Comparison of ENCODE assay signal across 29 cellular contexts in genomic region chr13:49754146-49754545, GRCh38.
"Had no signal": no experiment of that assay in that cellular context is flagged by ENCODE, and none has a peak within 500 bp of the region (broad histone marks: within the 10 kb centered on the region; RNA-seq: fewer than 3 reads in every experiment).

No MANE protein-coding gene starts in this region.

- ATAC-seq: effector memory CD8-positive, alpha-beta T cell; mucosa of descending colon; sciatic nerve; stimulated activated memory B cell treated with anti-CD40 and anti-IgM and Interleukin-4, amounts not matched to agents 10 μg/mL and 1 μg/mL and 100 μg/mL, for 72 hours; stimulated activated naive CD8-positive, alpha-beta T cell treated with anti-CD3 and anti-CD28 coated beads, Interleukin-15, Interleukin-2, amounts not matched to agents 100 U/mL and 50 U/mL, for 24 hours had no signal

- H3K27ac ChIP-seq: esophagus squamous epithelium, ovary, testis, tibial artery had no signal

- H3K4me3 ChIP-seq: esophagus squamous epithelium, mucosa of descending colon, ovary, smooth muscle cell, testis, tibial artery had no signal

- H3K27me3 ChIP-seq: esophagus squamous epithelium, ovary, testis, tibial artery had no signal

- H3K36me3 Mint-ChIP-seq: naive B cell had no signal

- FAIRE-seq: endometrium, keratinocyte had no signal

- H3K9me3 Mint-ChIP-seq: effector memory CD8-positive, alpha-beta T cell; immature natural killer cell; stimulated activated memory B cell treated with anti-CD40 and anti-IgM and Interleukin-4, amounts not matched to agents 10 μg/mL and 1 μg/mL and 100 μg/mL, for 72 hours had no signal

- H3K4me2 ChIP-seq: smooth muscle cell had no signal

- H3K4me1 Mint-ChIP-seq: mesothelial cell of epicardium, nephron progenitor cell had no signal

- H3K4me1 ChIP-seq: testis, tibial artery had no signal

- H3K27ac Mint-ChIP-seq: immature natural killer cell; mesothelial cell of epicardium; nephron progenitor cell; stimulated activated memory B cell treated with anti-CD40 and anti-IgM and Interleukin-4, amounts not matched to agents 10 μg/mL and 1 μg/mL and 100 μg/mL, for 72 hours; type B pancreatic cell had no signal

- H3K9me3 ChIP-seq: esophagus squamous epithelium, mucosa of descending colon, ovary, testis, tibial artery had no signal

- H3K36me3 ChIP-seq: esophagus squamous epithelium, ovary, tibial artery had no signal

- H3K4me3 Mint-ChIP-seq: immature natural killer cell; mesothelial cell of epicardium; nephron progenitor cell; stimulated activated memory B cell treated with anti-CD40 and anti-IgM and Interleukin-4, amounts not matched to agents 10 μg/mL and 1 μg/mL and 100 μg/mL, for 72 hours; type B pancreatic cell had no signal

- H3K27me3 Mint-ChIP-seq: effector memory CD8-positive, alpha-beta T cell; naive B cell; stimulated activated memory B cell treated with anti-CD40 and anti-IgM and Interleukin-4, amounts not matched to agents 10 μg/mL and 1 μg/mL and 100 μg/mL, for 72 hours; type B pancreatic cell had no signal

- DNase-seq: cerebellar nuclear complex; cortex of kidney; effector memory CD8-positive, alpha-beta T cell; erythroblast; esophagus squamous epithelium; foreskin melanocyte; hypothalamus; immature natural killer cell; mesenchymal stem cell; mucosa of descending colon; naive B cell; nephron progenitor cell; occipital lobe; ovary; posterior cingulate gyrus; stimulated activated CD4-positive, alpha-beta T cell treated with anti-CD3 and anti-CD28 coated beads, Interleukin-12 subunit alpha, Interleukin-12 subunit beta, amount 100 ng/mL, for 4 hours; stimulated activated CD4-positive, alpha-beta T cell treated with anti-CD3 and anti-CD28 coated beads, Interleukin-1b, Interleukin-23, amount 100 ng/mL, for 48 hours; stimulated activated CD4-positive, alpha-beta T cell treated with anti-CD3 and anti-CD28 coated beads, Interleukin-4, amount 100 ng/mL, for 1 hour; stimulated activated naive CD8-positive, alpha-beta T cell treated with anti-CD3 and anti-CD28 coated beads, Interleukin-15, Interleukin-2, amounts not matched to agents 100 U/mL and 50 U/mL, for 24 hours; substantia nigra; testis; tibial artery had no signal
